Comparison of ENCODE assay signal across 1 cellular context in the genomic region with DNA sequence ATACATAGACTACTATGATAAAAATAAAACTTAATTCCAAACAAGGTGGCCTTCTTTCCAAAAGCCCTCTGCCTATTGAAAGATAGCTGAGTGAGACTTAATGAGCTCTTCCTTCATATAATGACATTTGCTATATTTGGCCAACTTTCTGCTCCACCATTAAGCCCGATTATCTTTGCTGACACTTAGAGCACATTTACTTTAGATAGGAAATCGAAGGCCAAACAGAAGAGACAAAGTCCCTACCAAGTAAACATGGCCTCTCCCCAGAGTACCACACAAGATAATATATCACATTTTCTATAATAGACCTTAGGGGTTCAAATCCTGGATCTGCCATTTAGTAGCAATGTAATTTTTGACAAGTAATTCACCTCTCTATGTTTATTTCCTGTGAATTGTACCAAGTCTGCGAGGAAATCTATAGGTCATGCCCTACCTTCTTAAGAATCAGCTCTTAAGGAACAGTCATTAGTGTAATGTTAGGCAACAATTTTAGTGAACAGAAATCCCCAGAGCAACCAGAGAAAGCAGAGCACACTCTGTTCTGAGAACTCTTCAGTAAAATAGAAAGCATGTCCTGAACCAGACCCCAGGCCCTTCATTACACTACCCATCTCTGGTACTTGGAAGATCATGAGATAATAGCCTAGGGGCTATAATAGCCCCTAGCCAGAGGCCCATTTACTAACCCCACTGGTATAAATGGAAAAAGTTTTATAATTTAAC.
TF ChIP-seq lines count a peak whose summit lies in the region.

No MANE protein-coding gene starts in this region.

TF ChIP-seq in A549, 52 proteins besides CTCF, POLR2A, EP300 and RAD21:
- TF ChIP-seq, protein P1, sequence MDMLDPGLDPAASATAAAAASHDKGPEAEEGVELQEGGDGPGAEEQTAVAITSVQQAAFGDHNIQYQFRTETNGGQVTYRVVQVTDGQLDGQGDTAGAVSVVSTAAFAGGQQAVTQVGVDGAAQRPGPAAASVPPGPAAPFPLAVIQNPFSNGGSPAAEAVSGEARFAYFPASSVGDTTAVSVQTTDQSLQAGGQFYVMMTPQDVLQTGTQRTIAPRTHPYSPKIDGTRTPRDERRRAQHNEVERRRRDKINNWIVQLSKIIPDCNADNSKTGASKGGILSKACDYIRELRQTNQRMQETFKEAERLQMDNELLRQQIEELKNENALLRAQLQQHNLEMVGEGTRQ (IDR thresholded peaks at IDR 0.05): no peak
- TF ChIP-seq POLR2AphosphoS2 (conservative IDR thresholded peaks at IDR 0.05; ENCODE audit: low read length) (no peak), BHLHE40 (IDR thresholded peaks at IDR 0.05; ENCODE audit: low read depth, low read length) (no peak)
TF ChIP-seq in A549: peak in this region for 0.
